ENCODE assay signal across 1 cellular context in genomic region chr14:68970736-68971135, GRCh38.
TF ChIP-seq lines count a peak whose summit lies in the region.

No MANE protein-coding gene starts in this region.

TF ChIP-seq in IMR-90, 13 proteins besides CTCF, POLR2A, EP300 and RAD21 (continued from another document):
- no peak for TF ChIP-seq MXI1 (IDR thresholded peaks at IDR 0.05; ENCODE audit: borderline replicate concordance, low read depth, low read length)
- TF ChIP-seq ELK1 (IDR thresholded peaks at IDR 0.05; ENCODE audit: borderline replicate concordance, low read depth, low read length), result no peak
- TF ChIP-seq FOS (IDR thresholded peaks at IDR 0.05; ENCODE audit: low read depth, low read length), result no peak
- no peak for TF ChIP-seq RCOR1 (IDR thresholded peaks at IDR 0.05; ENCODE audit: insufficient replicate concordance, low read length)
- TF ChIP-seq BHLHE40 (IDR thresholded peaks at IDR 0.05; ENCODE audit: low read depth, low read length), result no peak
- TF ChIP-seq CHD1 (IDR thresholded peaks at IDR 0.05; ENCODE audit: low read depth, low read length), result no peak
